Comparison of ENCODE assay signal across 2 cellular contexts in genomic region chr12:14982986-14983385, GRCh38.
TF ChIP-seq lines count a peak whose summit lies in the region.

No MANE protein-coding gene starts in this region.

TF ChIP-seq in IMR-90, 13 proteins besides CTCF, POLR2A, EP300 and RAD21:
- TF ChIP-seq MAFK (IDR thresholded peaks at IDR 0.05; ENCODE audit: low read depth, low read length) (no peak), MAZ (IDR thresholded peaks at IDR 0.05; ENCODE audit: borderline replicate concordance, low read depth, low read length) (no peak), SMC3 (IDR thresholded peaks at IDR 0.05; ENCODE audit: low read depth, low read length) (no peak), FOS (IDR thresholded peaks at IDR 0.05; ENCODE audit: low read depth, low read length) (no peak), BHLHE40 (IDR thresholded peaks at IDR 0.05; ENCODE audit: low read depth, low read length) (no peak)

TF ChIP-seq in SK-N-SH, 30 proteins besides CTCF, POLR2A, EP300 and RAD21:
- no peak for TF ChIP-seq RCOR1 (IDR thresholded peaks at IDR 0.05; ENCODE audit: low read length)
- TF ChIP-seq NRF1 (IDR thresholded peaks at IDR 0.05; ENCODE audit: low read depth, low read length): no peak
- TF ChIP-seq FOSL2 (IDR thresholded peaks at IDR 0.05; ENCODE audit: borderline replicate concordance, low read depth): no peak
- no peak for TF ChIP-seq ZBTB33 (IDR thresholded peaks at IDR 0.05; ENCODE audit: borderline replicate concordance, low read depth)
- TF ChIP-seq USF1 (IDR thresholded peaks at IDR 0.05; ENCODE audit: borderline replicate concordance, low read depth): no peak
- no peak for TF ChIP-seq IRF3 (IDR thresholded peaks at IDR 0.05; ENCODE audit: low read depth, low read length)
- TF ChIP-seq POLR2AphosphoS5 (IDR thresholded peaks at IDR 0.05; ENCODE audit: low read depth, low read length): no peak
- TF ChIP-seq NFIC (IDR thresholded peaks at IDR 0.05; ENCODE audit: borderline replicate concordance): no peak
- TF ChIP-seq MAX (IDR thresholded peaks at IDR 0.05; ENCODE audit: low read depth): no peak
- no peak for TF ChIP-seq SMC3 (IDR thresholded peaks at IDR 0.05; ENCODE audit: low read depth, low read length)
- TF ChIP-seq FOXM1 (IDR thresholded peaks at IDR 0.05; ENCODE audit: low read depth): no peak
- TF ChIP-seq EZH2phosphoT487 (IDR thresholded peaks at IDR 0.05; ENCODE audit: borderline replicate concordance, low read depth): no peak
- no peak for TF ChIP-seq MEF2A (IDR thresholded peaks at IDR 0.05; ENCODE audit: borderline replicate concordance, low read depth)
- no peak for TF ChIP-seq PBX3 (IDR thresholded peaks at IDR 0.05)
